ENCODE assay signal across 10 cellular contexts in the genomic region with DNA sequence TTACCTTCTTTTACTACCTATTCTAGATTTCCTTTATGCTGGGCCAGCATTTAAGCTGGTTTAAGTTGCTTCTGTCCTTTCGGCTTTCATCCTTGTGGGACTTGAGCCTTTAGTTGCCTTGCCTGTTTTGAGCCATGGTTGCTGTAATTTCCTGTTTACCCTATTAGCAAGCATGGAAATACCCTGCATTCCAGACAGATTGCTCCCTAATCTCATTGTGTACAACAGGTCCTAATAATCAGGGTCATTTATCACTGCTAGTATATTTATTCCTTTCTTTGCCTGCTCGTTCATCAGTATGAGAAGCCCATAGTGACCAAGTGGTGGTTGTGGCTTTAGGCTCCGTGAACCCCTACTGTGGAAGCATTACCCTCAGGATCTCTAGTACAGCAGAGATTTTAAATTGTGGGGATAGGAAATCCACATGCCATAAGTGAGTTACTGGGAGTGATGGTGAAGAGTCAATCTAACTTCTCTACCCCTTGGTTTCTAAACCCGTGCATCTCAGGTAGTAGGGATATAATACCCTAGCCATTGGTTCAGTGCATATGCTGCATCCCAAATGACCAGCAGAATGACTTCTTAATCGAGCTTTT. TPM values are rescaled to one million over a fixed set of nuclear protein-coding genes. Genes with fewer than 3 reads are reported as not detected.
DNase-seq lines count a peak whose midpoint lies in the region; ATAC-seq and TF ChIP-seq lines count a peak whose summit lies in the region.
"Had no signal": no experiment of that assay in that cellular context is flagged by ENCODE, and none has a peak within 500 bp of the region (broad histone marks: within the 10 kb centered on the region; RNA-seq: fewer than 3 reads in every experiment).

No MANE protein-coding gene starts in this region.

- H3K23ac ChIP-seq in trophoblast cell (ENCODE audit: low read length), result no peak overlapping the region

- H3K36me3 ChIP-seq in trophoblast cell (ENCODE audit: control insufficient read depth in 1 of 2, insufficient read depth in 2 of 2, low read length in 2 of 2), result peaks cover 0 to 4% of the 10 kb centered on the region in 2 experiments

- peaks cover 6% of the 10 kb centered on the region for H3K79me1 ChIP-seq in trophoblast cell (ENCODE audit: low read length)

- H3K4me1 ChIP-seq in trophoblast cell (ENCODE audit: control insufficient read depth in 1 of 2, insufficient read depth in 2 of 2, low read length in 2 of 2), result peaks cover 9 to 14% of the 10 kb centered on the region in 2 experiments

- DNase-seq in Daoy (ENCODE audit: low read depth), result peak; percentile 35
- peak; percentile 1 for DNase-seq in NCI-H460 (ENCODE audit: extremely low read depth, low read depth)
- peak; percentile 59 for DNase-seq in epithelial cell of proximal tubule (ENCODE audit: low read depth)
- DNase-seq in trophoblast cell, result peak; percentile 20 to 50
- no peak for DNase-seq in stimulated activated CD8-positive, alpha-beta memory T cell treated with anti-CD3 and anti-CD28 coated beads, Interleukin-4, amount 100 ng/mL, for 48 hours
- no peak for DNase-seq in NCI-H1436 (lab: John Stamatoyannopoulos, UW)
- DNase-seq in UCSD-AML1 (lab: John Stamatoyannopoulos, UW; ENCODE audit: unreplicated experiment), result no peak
- DNase-seq: activated B cell treated with CpG ODN at 0.5 μM for 24 hours; activated naive CD4-positive, alpha-beta T cell treated with anti-CD3 and anti-CD28 coated beads, Interleukin-2, amount 50 U/mL, for 16 hours had no signal

- H3K27me3 ChIP-seq in trophoblast cell (ENCODE audit: insufficient read depth, low read length), result no peaks in the 10 kb centered on the region

- no peak for TF ChIP-seq CTCF in epithelial cell of proximal tubule (conservative IDR thresholded peaks at IDR 0.05; ENCODE audit: low read depth, low read length)

- peak overlapping the region; percentile 77 for H3K27ac ChIP-seq in trophoblast cell (ENCODE audit: low read depth, low read length)

- no peak overlapping the region for H4K91ac ChIP-seq in trophoblast cell (ENCODE audit: low read depth, low read length)

- H2AK5ac ChIP-seq in trophoblast cell (ENCODE audit: low read length), result no peak overlapping the region

- H3K18ac ChIP-seq in trophoblast cell (ENCODE audit: low read length), result no peak overlapping the region

- peak overlapping the region; percentile 70 for H3K4ac ChIP-seq in trophoblast cell (ENCODE audit: low read depth, low read length)

- no peak overlapping the region for H3K4me3 ChIP-seq in epithelial cell of proximal tubule (ENCODE audit: low read depth, low read length)
- no peak overlapping the region for H3K4me3 ChIP-seq in trophoblast cell (ENCODE audit: low read depth, low read length)

- H3K9ac ChIP-seq in trophoblast cell (ENCODE audit: low read length), result no peak overlapping the region

- H4K12ac ChIP-seq in trophoblast cell (ENCODE audit: low read depth, low read length), result no peak overlapping the region

- no peak for ATAC-seq in HG02981 (IDR thresholded peaks at IDR 0.05; ENCODE audit: unreplicated experiment)

- H2BK120ac ChIP-seq in trophoblast cell (ENCODE audit: insufficient read depth, low read length, poor library complexity), result no peak overlapping the region

- H4K8ac ChIP-seq in trophoblast cell (ENCODE audit: low read depth, low read length), result no peak overlapping the region

- WGBS in trophoblast cell (ENCODE audit: extremely low coverage, insufficient coverage, insufficient read length), result no CpG with 5 or more reads among the region's 5 CpGs

- no peaks in the 10 kb centered on the region for H3K9me3 ChIP-seq in trophoblast cell (ENCODE audit: insufficient read depth, low read depth, low read length)

- H3K14ac ChIP-seq in trophoblast cell (ENCODE audit: low read length), result no peak overlapping the region

- H3K4me2 ChIP-seq in trophoblast cell (ENCODE audit: low read length), result peak overlapping the region; percentile 9

- no peak overlapping the region for H2BK12ac ChIP-seq in trophoblast cell (ENCODE audit: low read length)

- no peaks in the 10 kb centered on the region for H3K79me2 ChIP-seq in trophoblast cell (ENCODE audit: control insufficient read depth, insufficient read depth, low read length, poor library complexity)

- no peak overlapping the region for H2AFZ ChIP-seq in trophoblast cell (ENCODE audit: insufficient read depth, low read length, poor library complexity)

- H2BK5ac ChIP-seq in trophoblast cell (ENCODE audit: low read depth, low read length, poor library complexity), result no peak overlapping the region

RNA-seq across cellular contexts. Expression of a gene that starts 31.9 kb away (rescaled TPM):
- total RNA-seq in Daoy (2014; rRNA removed; shearing (Covaris generic)), result 26.6 and 43.2 TPM in 2 replicates
- 44.6 and 52.8 TPM in 2 replicates for total RNA-seq in NCI-H460 (2014; rRNA removed; shearing (Covaris generic))
- polyA plus RNA-seq in NCI-H460 (2014; cell fraction: nucleus; rRNA removed), result 25.8 and 36.8 TPM in 2 replicates
- total RNA-seq in epithelial cell of proximal tubule, result 11.4 and 25.2 TPM in 2 replicates
- polyA plus RNA-seq in trophoblast cell (2013), result 28.2 and 29.0 TPM in 2 replicates

Comparison
In these comparisons a context has a peak if more than half of its experiments do, and no peak if none do; other contexts are left out.
1. DNase-seq: peak in Daoy (single experiment), NCI-H460 (single experiment), epithelial cell of proximal tubule (single experiment) and trophoblast cell (2 of 2); none in stimulated activated CD8-positive, alpha-beta memory T cell treated with anti-CD3 and anti-CD28 coated beads, Interleukin-4, amount 100 ng/mL, for 48 hours (single experiment), NCI-H1436 (single experiment) and UCSD-AML1 (single experiment).